11 cellular contexts compared by ENCODE assay signal in genomic region chr1:4267381-4268261, GRCh38.
DNase-seq lines count a peak whose midpoint lies in the region; ATAC-seq and TF ChIP-seq lines count a peak whose summit lies in the region.
"Had no signal": no experiment of that assay in that cellular context is flagged by ENCODE, and none has a peak within 500 bp of the region (broad histone marks: within the 10 kb centered on the region; RNA-seq: fewer than 3 reads in every experiment).

No MANE protein-coding gene starts in this region.

- no peaks in the 10 kb centered on the region for H3K27me3 ChIP-seq in Loucy (ENCODE audit: insufficient read depth, low read length, poor library complexity, severe bottlenecking)
- peaks cover 0 to 25% (median 0%) of the 10 kb centered on the region in 3 donors for H3K27me3 ChIP-seq in stomach
- no peaks in the 10 kb centered on the region for H3K27me3 ChIP-seq in colonic mucosa

- H3K36me3 ChIP-seq in Loucy (ENCODE audit: insufficient read depth, low read length) (no peaks in the 10 kb centered on the region), stomach (no peaks in the 10 kb centered on the region), colonic mucosa (no peaks in the 10 kb centered on the region)

- peak overlapping the region; percentile 62 for H3K4me2 ChIP-seq in Loucy (ENCODE audit: low read depth, low read length, poor library complexity, severe bottlenecking)

- H3K4me1 ChIP-seq in Loucy (ENCODE audit: insufficient read depth, low read length, poor library complexity, severe bottlenecking), result peaks cover 35% of the 10 kb centered on the region
- H3K4me1 ChIP-seq in stomach, result no peaks in the 10 kb centered on the region
- no peaks in the 10 kb centered on the region for H3K4me1 ChIP-seq in colonic mucosa

- H3K27me3 Mint-ChIP-seq in activated naive CD8-positive, alpha-beta T cell treated with anti-CD3 and anti-CD28 coated beads, Interleukin-2, amount 10 ng/mL, durations not matched to agents 7 days and 5 days, result peaks cover 8% of the 10 kb centered on the region
- peaks cover 41% of the 10 kb centered on the region for H3K27me3 Mint-ChIP-seq in activated naive CD8-positive, alpha-beta T cell treated with anti-CD3 and anti-CD28 coated beads for 36 hours
- H3K27me3 Mint-ChIP-seq in stimulated activated naive B cell treated with anti-CD40 and anti-IgM and Interleukin-4, amounts not matched to agents 10 μg/mL and 1 μg/mL and 100 μg/mL, for 72 hours, result peaks cover 13 to 47% of the 10 kb centered on the region in 2 donors

- intact Hi-C loops in stomach (cut with DNase I; ENCODE audit: low total_unique reads) (no loop called here), colonic mucosa (cut with DNase I) (no loop called here)

- no peaks in the 10 kb centered on the region for H3K9me3 Mint-ChIP-seq in activated naive CD8-positive, alpha-beta T cell treated with anti-CD3 and anti-CD28 coated beads, Interleukin-2, amount 10 ng/mL, durations not matched to agents 7 days and 5 days
- H3K9me3 Mint-ChIP-seq in activated naive CD8-positive, alpha-beta T cell treated with anti-CD3 and anti-CD28 coated beads for 36 hours, result no peaks in the 10 kb centered on the region
- no peaks in the 10 kb centered on the region for H3K9me3 Mint-ChIP-seq in stimulated activated naive B cell treated with anti-CD40 and anti-IgM and Interleukin-4, amounts not matched to agents 10 μg/mL and 1 μg/mL and 100 μg/mL, for 72 hours

- no peak overlapping the region for H3K27ac ChIP-seq in stomach
- no peak overlapping the region for H3K27ac ChIP-seq in colonic mucosa
- H3K27ac ChIP-seq: RWPE1 had no signal

- no peak for TF ChIP-seq CTCF in Loucy (conservative IDR thresholded peaks at IDR 0.05; ENCODE audit: low read length)
- no peak for TF ChIP-seq CTCF in stomach (IDR thresholded peaks at IDR 0.05)
- TF ChIP-seq CTCF in colonic mucosa (IDR thresholded peaks at IDR 0.05), result no peak

- H3K4me1 Mint-ChIP-seq in activated naive CD8-positive, alpha-beta T cell treated with anti-CD3 and anti-CD28 coated beads, Interleukin-2, amount 10 ng/mL, durations not matched to agents 7 days and 5 days, result peaks cover 6% of the 10 kb centered on the region
- peaks cover 4% of the 10 kb centered on the region for H3K4me1 Mint-ChIP-seq in activated naive CD8-positive, alpha-beta T cell treated with anti-CD3 and anti-CD28 coated beads for 36 hours
- H3K4me1 Mint-ChIP-seq in stimulated activated naive B cell treated with anti-CD40 and anti-IgM and Interleukin-4, amounts not matched to agents 10 μg/mL and 1 μg/mL and 100 μg/mL, for 72 hours, result peaks cover 6% of the 10 kb centered on the region in 2 donors

- H3K4me3 Mint-ChIP-seq in activated naive CD8-positive, alpha-beta T cell treated with anti-CD3 and anti-CD28 coated beads, Interleukin-2, amount 10 ng/mL, durations not matched to agents 7 days and 5 days, result no peak overlapping the region
- H3K4me3 Mint-ChIP-seq in activated naive CD8-positive, alpha-beta T cell treated with anti-CD3 and anti-CD28 coated beads for 36 hours, result no peak overlapping the region
- H3K4me3 Mint-ChIP-seq in stimulated activated naive B cell treated with anti-CD40 and anti-IgM and Interleukin-4, amounts not matched to agents 10 μg/mL and 1 μg/mL and 100 μg/mL, for 72 hours, result no peak overlapping the region

- no peaks in the 10 kb centered on the region for H3K36me3 Mint-ChIP-seq in activated naive CD8-positive, alpha-beta T cell treated with anti-CD3 and anti-CD28 coated beads, Interleukin-2, amount 10 ng/mL, durations not matched to agents 7 days and 5 days
- no peaks in the 10 kb centered on the region for H3K36me3 Mint-ChIP-seq in activated naive CD8-positive, alpha-beta T cell treated with anti-CD3 and anti-CD28 coated beads for 36 hours
- no peaks in the 10 kb centered on the region for H3K36me3 Mint-ChIP-seq in stimulated activated naive B cell treated with anti-CD40 and anti-IgM and Interleukin-4, amounts not matched to agents 10 μg/mL and 1 μg/mL and 100 μg/mL, for 72 hours

- H4K20me1 ChIP-seq in Loucy (ENCODE audit: insufficient read depth, low read length, poor library complexity, severe bottlenecking), result no peaks in the 10 kb centered on the region

- no peaks in the 10 kb centered on the region for H3K9me2 ChIP-seq in Loucy (replicated peaks; ENCODE audit: low read depth, low read length)

- H3F3A ChIP-seq in Loucy (ENCODE audit: low read depth), result no peaks in the 10 kb centered on the region

- no peak for TF ChIP-seq EP300 in stomach (IDR thresholded peaks at IDR 0.05)

- no peak overlapping the region for H3K27ac Mint-ChIP-seq in activated naive CD8-positive, alpha-beta T cell treated with anti-CD3 and anti-CD28 coated beads, Interleukin-2, amount 10 ng/mL, durations not matched to agents 7 days and 5 days
- H3K27ac Mint-ChIP-seq in activated naive CD8-positive, alpha-beta T cell treated with anti-CD3 and anti-CD28 coated beads for 36 hours, result no peak overlapping the region
- no peak overlapping the region for H3K27ac Mint-ChIP-seq in stimulated activated naive B cell treated with anti-CD40 and anti-IgM and Interleukin-4, amounts not matched to agents 10 μg/mL and 1 μg/mL and 100 μg/mL, for 72 hours

- peak overlapping the region; percentile 35; the same call in 1 of the 2 replicates for H2AFZ ChIP-seq in Loucy (ENCODE audit: low read length)

- H3K4me3 ChIP-seq in Loucy (ENCODE audit: low read length, poor library complexity, severe bottlenecking) (peak overlapping the region; percentile 31), stomach (no peak overlapping the region), colonic mucosa (no peak overlapping the region)

- no peak for TF ChIP-seq POLR2A in stomach (IDR thresholded peaks at IDR 0.05)

- no peak for DNase-seq in activated naive CD8-positive, alpha-beta T cell treated with anti-CD3 and anti-CD28 coated beads, Interleukin-2, amount 10 ng/mL, durations not matched to agents 7 days and 5 days
- DNase-seq in activated naive CD8-positive, alpha-beta T cell treated with anti-CD3 and anti-CD28 coated beads for 36 hours, result no peak
- peak; percentile 6 for DNase-seq in stimulated activated naive B cell treated with anti-CD40 and anti-IgM and Interleukin-4, amounts not matched to agents 10 μg/mL and 1 μg/mL and 100 μg/mL, for 72 hours
- DNase-seq in stomach (no peak), colonic mucosa (no peak), GDM1 (lab: John Stamatoyannopoulos, UW) (no peak)
- DNase-seq: GF-D8, NCI-H1436 had no signal

- ATAC-seq in activated naive CD8-positive, alpha-beta T cell treated with anti-CD3 and anti-CD28 coated beads, Interleukin-2, amount 10 ng/mL, durations not matched to agents 7 days and 5 days (ENCODE audit: low read depth), result peak; percentile 60
- peak; percentile 92 for ATAC-seq in HG02840 (IDR thresholded peaks at IDR 0.05; ENCODE audit: low FRiP score, unreplicated experiment)
- peak; percentile 86 to 94 for ATAC-seq in stimulated activated naive B cell treated with anti-CD40 and anti-IgM and Interleukin-4, amounts not matched to agents 10 μg/mL and 1 μg/mL and 100 μg/mL, for 72 hours (replicated peaks)

- no peaks in the 10 kb centered on the region for H3K9me3 ChIP-seq in Loucy (ENCODE audit: insufficient read depth, low read depth, low read length)
- H3K9me3 ChIP-seq in stomach, result no peaks in the 10 kb centered on the region
- H3K9me3 ChIP-seq in colonic mucosa, result no peaks in the 10 kb centered on the region

- H3K9ac ChIP-seq in Loucy (ENCODE audit: low read depth, low read length, poor library complexity, severe bottlenecking), result peak overlapping the region; percentile 57
- no peak overlapping the region for H3K9ac ChIP-seq in colonic mucosa (ENCODE audit: low read depth in 2 of 2, low read length in 2 of 2)

- WGBS in stomach, 5 donors, result 43 to 56% (median 46%) methylated on average over 11 to 12 of the region's 12 CpGs

- POLR2A ChIA-PET in activated naive CD8-positive, alpha-beta T cell treated with anti-CD3 and anti-CD28 coated beads, Interleukin-2, amount 10 ng/mL, durations not matched to agents 7 days and 5 days (lab: Charles Lee), result no interaction called here

- H3K79me2 ChIP-seq in Loucy (ENCODE audit: insufficient read depth, low read length), result no peaks in the 10 kb centered on the region
